Comparison of ENCODE assay signal across 15 cellular contexts in the genomic region with DNA sequence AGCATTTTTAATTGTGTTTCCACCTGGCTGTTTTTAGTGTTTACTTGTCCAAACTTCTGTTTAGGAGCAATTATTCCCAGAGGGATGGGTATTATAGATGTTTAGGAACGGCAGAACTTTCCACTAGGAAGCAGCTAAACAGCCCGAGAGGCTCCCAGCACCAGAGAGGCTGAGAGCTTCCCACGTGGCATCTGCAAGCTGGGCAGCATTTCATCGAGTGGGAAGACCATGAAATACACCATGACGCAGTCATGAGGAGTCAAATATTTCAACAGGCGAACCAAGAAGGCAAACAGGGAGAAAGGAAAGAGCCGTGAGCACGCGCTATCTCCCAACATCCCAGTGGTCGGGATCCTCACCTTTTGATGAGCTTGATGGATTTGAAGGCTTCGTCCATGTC.
"Had no signal": no experiment of that assay in that cellular context is flagged by ENCODE, and none has a peak within 500 bp of the region (broad histone marks: within the 10 kb centered on the region; RNA-seq: fewer than 3 reads in every experiment).

No MANE protein-coding gene starts in this region.

- ATAC-seq: effector memory CD8-positive, alpha-beta T cell; lower lobe of right lung; psoas muscle; right cardiac atrium; WTC11 had no signal

- H3K36me3 Mint-ChIP-seq: type B pancreatic cell had no signal

- H3K4me1 Mint-ChIP-seq: brain had no signal

- H3K27ac Mint-ChIP-seq: activated T-helper 1 cell treated with anti-CD3 and anti-CD28 coated beads, Interleukin-12 subunit alpha, Interleukin-12 subunit beta, Interleukin-2, Interleukin-4 antibody, amounts not matched to agents 30 ng/mL and 10 ng/mL and 1 ng/mL, durations not matched to agents 14 hours and 24 hours and 36 hours; brain; effector memory CD8-positive, alpha-beta T cell; nephron; stimulated activated naive CD8-positive, alpha-beta T cell treated with anti-CD3 and anti-CD28 coated beads, Interleukin-15, Interleukin-2, amounts not matched to agents 100 ng/mL and 50 ng/mL, for 24 hours; T-helper 2 cell treated with Interferon-gamma antibody and Interleukin-4, amounts not matched to agents 5 μg/mL and 100 μg/mL, for 36 hours; type B pancreatic cell had no signal

- H3K27me3 Mint-ChIP-seq: brain; effector memory CD8-positive, alpha-beta T cell; stimulated activated naive CD8-positive, alpha-beta T cell treated with anti-CD3 and anti-CD28 coated beads, Interleukin-15, Interleukin-2, amounts not matched to agents 100 ng/mL and 50 ng/mL, for 24 hours; type B pancreatic cell had no signal

- H3K9me3 Mint-ChIP-seq: activated T-helper 1 cell treated with anti-CD3 and anti-CD28 coated beads, Interleukin-12 subunit alpha, Interleukin-12 subunit beta, Interleukin-2, Interleukin-4 antibody, amounts not matched to agents 30 ng/mL and 10 ng/mL and 1 ng/mL, durations not matched to agents 14 hours and 24 hours and 36 hours; brain; effector memory CD8-positive, alpha-beta T cell; nephron; stimulated activated naive CD8-positive, alpha-beta T cell treated with anti-CD3 and anti-CD28 coated beads, Interleukin-15, Interleukin-2, amounts not matched to agents 100 ng/mL and 50 ng/mL, for 24 hours; T-helper 2 cell treated with Interferon-gamma antibody and Interleukin-4, amounts not matched to agents 5 μg/mL and 100 μg/mL, for 36 hours; type B pancreatic cell; WTC11 had no signal

- H3K4me3 ChIP-seq: lower lobe of right lung, psoas muscle, suprapubic skin had no signal

- H3K9me3 ChIP-seq: lower lobe of right lung, psoas muscle, suprapubic skin had no signal

- H3K4me1 ChIP-seq: lower lobe of right lung, psoas muscle had no signal

- H3K27me3 ChIP-seq: suprapubic skin had no signal

- H3K4me3 Mint-ChIP-seq: activated T-helper 1 cell treated with anti-CD3 and anti-CD28 coated beads, Interleukin-12 subunit alpha, Interleukin-12 subunit beta, Interleukin-2, Interleukin-4 antibody, amounts not matched to agents 30 ng/mL and 10 ng/mL and 1 ng/mL, durations not matched to agents 14 hours and 24 hours and 36 hours; brain; effector memory CD8-positive, alpha-beta T cell; nephron; stimulated activated naive CD8-positive, alpha-beta T cell treated with anti-CD3 and anti-CD28 coated beads, Interleukin-15, Interleukin-2, amounts not matched to agents 100 ng/mL and 50 ng/mL, for 24 hours; T-helper 2 cell treated with Interferon-gamma antibody and Interleukin-4, amounts not matched to agents 5 μg/mL and 100 μg/mL, for 36 hours; type B pancreatic cell; WTC11 had no signal

- H3K27ac ChIP-seq: lower lobe of right lung, psoas muscle, suprapubic skin had no signal

- DNase-seq: caudate nucleus; effector memory CD8-positive, alpha-beta T cell; foreskin fibroblast; lower lobe of right lung; psoas muscle; SW 1271 had no signal
